14 cellular contexts compared by ENCODE assay signal in the genomic region with DNA sequence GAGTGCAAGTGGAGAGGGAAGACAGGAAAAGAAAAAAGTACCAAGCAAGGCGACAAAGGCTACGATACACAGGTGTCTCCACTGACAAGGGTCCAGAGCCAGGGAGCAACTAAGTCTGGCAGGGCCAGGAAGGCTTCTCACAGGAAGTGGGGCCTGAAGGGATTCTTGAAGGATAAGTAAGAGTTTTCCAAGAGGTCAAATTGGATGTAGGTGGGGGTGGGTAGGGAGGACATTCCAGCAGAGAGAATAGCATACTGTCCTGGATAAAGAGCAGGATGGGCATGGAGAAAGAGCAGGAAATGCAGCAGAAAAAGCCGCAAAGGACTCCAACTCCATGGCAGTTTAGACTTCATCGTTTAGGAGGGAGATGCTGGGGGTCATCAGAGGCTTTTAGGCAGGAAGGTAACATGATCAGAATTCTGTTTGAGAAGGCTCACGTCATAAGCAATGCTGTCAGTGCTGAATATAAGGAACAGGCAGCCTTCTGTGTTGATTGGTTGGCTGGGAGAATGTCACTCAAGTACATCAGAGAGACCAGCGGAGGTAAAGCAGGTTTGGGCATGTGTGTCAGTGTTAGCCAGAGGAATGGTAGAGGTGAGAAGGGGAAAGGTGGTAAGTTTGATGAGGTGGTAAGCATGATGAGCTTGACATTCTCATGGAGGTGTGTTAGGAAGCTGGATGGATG. TPM values are rescaled to one million over a fixed set of nuclear protein-coding genes. Genes with fewer than 3 reads are reported as not detected.
DNase-seq lines count a peak whose midpoint lies in the region; ATAC-seq, FAIRE-seq and TF ChIP-seq lines count a peak whose summit lies in the region.
"Had no signal": no experiment of that assay in that cellular context is flagged by ENCODE, and none has a peak within 500 bp of the region (broad histone marks: within the 10 kb centered on the region; RNA-seq: fewer than 3 reads in every experiment).

No MANE protein-coding gene starts in this region.

- CTCF ChIA-PET in T-cell (lab: Charles Lee): interaction anchor here in 1 of 2 donors (0.9 to 4.8 kb wide), 7 partner anchors 10 to 306 kb away, joined by 3 to 49 read pairs (median 5); no protein-coding TSS in a partner anchor

- peak in 1 of 4 experiments; percentile 29 for ATAC-seq in T-cell (replicated peaks in 1 of 4)
- no peak for ATAC-seq in stimulated activated effector memory CD8-positive, alpha-beta T cell treated with anti-CD3 and anti-CD28 coated beads, Interleukin-12 subunit alpha, Interleukin-12 subunit beta, amount 100 ng/mL, for 72 hours

- H3K36me3 Mint-ChIP-seq in T-cell: peaks cover 20% of the 10 kb centered on the region
- H3K36me3 Mint-ChIP-seq in stimulated activated effector memory CD8-positive, alpha-beta T cell treated with anti-CD3 and anti-CD28 coated beads, Interleukin-12 subunit alpha, Interleukin-12 subunit beta, amount 100 ng/mL, for 72 hours: peaks cover 30% of the 10 kb centered on the region

- FAIRE-seq in GM12892 (lab: Jason Lieb, UNC): no peak

- POLR2A ChIA-PET in T-cell (lab: Charles Lee): interaction anchor here (0.5 to 0.9 kb wide), 4 partner anchors 9 to 607 kb away, joined by 3 to 16 read pairs (median 4); no protein-coding TSS in a partner anchor

- H3K4me3 Mint-ChIP-seq in T-cell: peak overlapping the region; percentile 54 to 78 (median 66)
- peak overlapping the region; percentile 77 for H3K4me3 Mint-ChIP-seq in stimulated activated effector memory CD8-positive, alpha-beta T cell treated with anti-CD3 and anti-CD28 coated beads, Interleukin-12 subunit alpha, Interleukin-12 subunit beta, amount 100 ng/mL, for 72 hours
- H3K4me3 Mint-ChIP-seq: HFFc6 had no signal

- no peak for TF ChIP-seq POLR2A in GM12892 (IDR thresholded peaks at IDR 0.05; ENCODE audit: low read depth, low read length)

- H3K27ac Mint-ChIP-seq in T-cell: peak overlapping the region; percentile 99
- peak overlapping the region; percentile 92 for H3K27ac Mint-ChIP-seq in stimulated activated effector memory CD8-positive, alpha-beta T cell treated with anti-CD3 and anti-CD28 coated beads, Interleukin-12 subunit alpha, Interleukin-12 subunit beta, amount 100 ng/mL, for 72 hours
- H3K27ac Mint-ChIP-seq: HFFc6 had no signal

- DNase-seq in NCI-H510A treated with DMSO at 0.1 percent for 48 hours (lab: John Stamatoyannopoulos, UW): peak; percentile 37
- DNase-seq in NCI-H510A (lab: John Stamatoyannopoulos, UW): no peak
- peak in 9 of 34 experiments; percentile 22 to 47 (median 35) for DNase-seq in T-cell
- DNase-seq in epithelial cell of esophagus (ENCODE audit: low read depth): peak; percentile 61
- DNase-seq in stimulated activated effector memory CD8-positive, alpha-beta T cell treated with anti-CD3 and anti-CD28 coated beads, Interleukin-12 subunit alpha, Interleukin-12 subunit beta, amount 100 ng/mL, for 72 hours (ENCODE audit: low spot score in 2 of 2): no peak
- DNase-seq in NCI-H2081 treated with DMSO at 0.1 percent for 48 hours (lab: John Stamatoyannopoulos, UW): no peak
- DNase-seq in cerebellum (ENCODE audit: low spot score): no peak
- DNase-seq in GM12892 (ENCODE audit: insufficient read length): no peak
- DNase-seq: HFFc6, NCI-H187, Right ventricle myocardium superior had no signal

- no peak for TF ChIP-seq CTCF in epithelial cell of esophagus (IDR thresholded peaks at IDR 0.05; ENCODE audit: insufficient read depth, low read depth, low read length, missing control alignments)

- no peaks in the 10 kb centered on the region for H3K27me3 Mint-ChIP-seq in T-cell

- no peak overlapping the region for H3K4me3 ChIP-seq in epithelial cell of esophagus (ENCODE audit: low read length)
- H3K4me3 ChIP-seq: cardiac muscle cell had no signal

- peaks cover 99 to 100% (median 100%) of the 10 kb centered on the region in 3 donors for H3K4me1 Mint-ChIP-seq in T-cell
- peaks cover 99% of the 10 kb centered on the region for H3K4me1 Mint-ChIP-seq in stimulated activated effector memory CD8-positive, alpha-beta T cell treated with anti-CD3 and anti-CD28 coated beads, Interleukin-12 subunit alpha, Interleukin-12 subunit beta, amount 100 ng/mL, for 72 hours

- no peaks in the 10 kb centered on the region for H3K9me3 Mint-ChIP-seq in T-cell
- H3K9me3 Mint-ChIP-seq in stimulated activated effector memory CD8-positive, alpha-beta T cell treated with anti-CD3 and anti-CD28 coated beads, Interleukin-12 subunit alpha, Interleukin-12 subunit beta, amount 100 ng/mL, for 72 hours: no peaks in the 10 kb centered on the region
- H3K9me3 Mint-ChIP-seq: HFFc6 had no signal

RNA-seq across cellular contexts. Expression of gene ARHGAP25, which starts 35.1 kb away (rescaled TPM):
- 100 to 1,000 TPM; 103 to 134 (median 123) TPM for total RNA-seq in T-cell
- total RNA-seq in cerebellum: 0.82 TPM
- polyA plus RNA-seq in GM12892 (2012; ENCODE audit: missing spikeins): 11.1 TPM
- total RNA-seq: A172, HFFc6, myocyte had no signal

Comparison
In these comparisons a context has a peak if more than half of its experiments do, and no peak if none do; other contexts are left out.
1. DNase-seq: peak in NCI-H510A treated with DMSO at 0.1 percent for 48 hours (single experiment) and epithelial cell of esophagus (single experiment); none in NCI-H510A (single experiment), stimulated activated effector memory CD8-positive, alpha-beta T cell treated with anti-CD3 and anti-CD28 coated beads, Interleukin-12 subunit alpha, Interleukin-12 subunit beta, amount 100 ng/mL, for 72 hours (0 of 2), NCI-H2081 treated with DMSO at 0.1 percent for 48 hours (single experiment), cerebellum (single experiment) and GM12892 (single experiment).
2. RNA of gene ARHGAP25, which starts 35.1 kb away (total RNA-seq): 103 to 134 TPM in T-cell; 0.82 TPM in cerebellum (single experiment); every median in the first group is over 10 times any median in the second.